Comparison of ENCODE assay signal across 1 cellular context in genomic region chr10:28781296-28781695, GRCh38.
TF ChIP-seq lines count a peak whose summit lies in the region.

No MANE protein-coding gene starts in this region.

TF ChIP-seq in HepG2, 621 proteins besides CTCF, POLR2A, EP300 and RAD21:
- TF ChIP-seq, protein P1, sequence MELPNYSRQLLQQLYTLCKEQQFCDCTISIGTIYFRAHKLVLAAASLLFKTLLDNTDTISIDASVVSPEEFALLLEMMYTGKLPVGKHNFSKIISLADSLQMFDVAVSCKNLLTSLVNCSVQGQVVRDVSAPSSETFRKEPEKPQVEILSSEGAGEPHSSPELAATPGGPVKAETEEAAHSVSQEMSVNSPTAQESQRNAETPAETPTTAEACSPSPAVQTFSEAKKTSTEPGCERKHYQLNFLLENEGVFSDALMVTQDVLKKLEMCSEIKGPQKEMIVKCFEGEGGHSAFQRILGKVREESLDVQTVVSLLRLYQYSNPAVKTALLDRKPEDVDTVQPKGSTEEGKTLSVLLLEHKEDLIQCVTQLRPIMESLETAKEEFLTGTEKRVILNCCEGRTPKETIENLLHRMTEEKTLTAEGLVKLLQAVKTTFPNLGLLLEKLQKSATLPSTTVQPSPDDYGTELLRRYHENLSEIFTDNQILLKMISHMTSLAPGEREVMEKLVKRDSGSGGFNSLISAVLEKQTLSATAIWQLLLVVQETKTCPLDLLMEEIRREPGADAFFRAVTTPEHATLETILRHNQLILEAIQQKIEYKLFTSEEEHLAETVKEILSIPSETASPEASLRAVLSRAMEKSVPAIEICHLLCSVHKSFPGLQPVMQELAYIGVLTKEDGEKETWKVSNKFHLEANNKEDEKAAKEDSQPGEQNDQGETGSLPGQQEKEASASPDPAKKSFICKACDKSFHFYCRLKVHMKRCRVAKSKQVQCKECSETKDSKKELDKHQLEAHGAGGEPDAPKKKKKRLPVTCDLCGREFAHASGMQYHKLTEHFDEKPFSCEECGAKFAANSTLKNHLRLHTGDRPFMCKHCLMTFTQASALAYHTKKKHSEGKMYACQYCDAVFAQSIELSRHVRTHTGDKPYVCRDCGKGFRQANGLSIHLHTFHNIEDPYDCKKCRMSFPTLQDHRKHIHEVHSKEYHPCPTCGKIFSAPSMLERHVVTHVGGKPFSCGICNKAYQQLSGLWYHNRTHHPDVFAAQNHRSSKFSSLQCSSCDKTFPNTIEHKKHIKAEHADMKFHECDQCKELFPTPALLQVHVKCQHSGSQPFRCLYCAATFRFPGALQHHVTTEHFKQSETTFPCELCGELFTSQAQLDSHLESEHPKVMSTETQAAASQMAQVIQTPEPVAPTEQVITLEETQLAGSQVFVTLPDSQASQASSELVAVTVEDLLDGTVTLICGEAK (IDR thresholded peaks at IDR 0.05): peak; percentile 73; the same call in 1 of the 2 replicates
- TF ChIP-seq, protein P1 (CRISPR knock-in tag; IDR thresholded peaks at IDR 0.05): no peak
- no peak for TF ChIP-seq SALL2 (CRISPR knock-in tag; IDR thresholded peaks at IDR 0.05)
